ENCODE assay signal across 9 cellular contexts in genomic region chr5:125408582-125409069, GRCh38.
DNase-seq lines count a peak whose midpoint lies in the region; ATAC-seq and TF ChIP-seq lines count a peak whose summit lies in the region.
"Had no signal": no experiment of that assay in that cellular context is flagged by ENCODE, and none has a peak within 500 bp of the region (broad histone marks: within the 10 kb centered on the region; RNA-seq: fewer than 3 reads in every experiment).

No MANE protein-coding gene starts in this region.

- no peak overlapping the region for H3K9ac ChIP-seq in BLaER1 treated with 17β-estradiol and CSF1 and Interleukin-3, amounts not matched to agents 10 nM and 100 nM

- peaks cover 5 to 26% (median 12%) of the 10 kb centered on the region in 11 experiments; a peak in 17 of 22 replicates for H3K9me3 ChIP-seq in BLaER1 treated with 17β-estradiol and CSF1 and Interleukin-3, amounts not matched to agents 10 nM and 100 nM (replicated peaks in 1 of 11)

- H3K27ac ChIP-seq in BLaER1 treated with 17β-estradiol and CSF1 and Interleukin-3, amounts not matched to agents 10 nM and 100 nM = no peak overlapping the region
- H3K27ac ChIP-seq in VCaP = peak overlapping the region; percentile 79

- H3K4me3 Mint-ChIP-seq in activated T-helper 17 cell treated with anti-CD3 and anti-CD28 coated beads, Interleukin-2, amount 50 U/mL, for 72 hours = no peak overlapping the region
- H3K4me3 Mint-ChIP-seq: IgD-negative memory B cell had no signal

- no peaks in the 10 kb centered on the region for H3K36me3 ChIP-seq in BLaER1 treated with 17β-estradiol and CSF1 and Interleukin-3, amounts not matched to agents 10 nM and 100 nM

- H3K27ac Mint-ChIP-seq in activated T-helper 17 cell treated with anti-CD3 and anti-CD28 coated beads, Interleukin-2, amount 50 U/mL, for 72 hours = no peak overlapping the region
- H3K27ac Mint-ChIP-seq: IgD-negative memory B cell had no signal

- no peaks in the 10 kb centered on the region for H3K27me3 ChIP-seq in BLaER1 treated with 17β-estradiol and CSF1 and Interleukin-3, amounts not matched to agents 10 nM and 100 nM

- H3K4me3 ChIP-seq in BLaER1 treated with 17β-estradiol and CSF1 and Interleukin-3, amounts not matched to agents 10 nM and 100 nM = no peak overlapping the region

- peak; percentile 37 for ATAC-seq in GM19043 (IDR thresholded peaks at IDR 0.05; ENCODE audit: low read depth, unreplicated experiment)
- peak; percentile 60 for ATAC-seq in HG03354 (IDR thresholded peaks at IDR 0.05; ENCODE audit: poor library complexity, severe bottlenecking, unreplicated experiment)
- ATAC-seq in left colon = peak; percentile 61
- no peak for ATAC-seq in activated T-helper 17 cell treated with anti-CD3 and anti-CD28 coated beads, Interleukin-2, amount 50 U/mL, for 72 hours (replicated peaks)

- intact Hi-C loops in left colon (cut with DNase I, micrococcal nuclease) = no loop called here

- H3K4me1 ChIP-seq in BLaER1 treated with 17β-estradiol and CSF1 and Interleukin-3, amounts not matched to agents 10 nM and 100 nM = peaks cover 24 to 37% (median 33%) of the 10 kb centered on the region in 10 experiments

- no peaks in the 10 kb centered on the region for H3K27me3 Mint-ChIP-seq in activated T-helper 17 cell treated with anti-CD3 and anti-CD28 coated beads, Interleukin-2, amount 50 U/mL, for 72 hours

- H4K20me1 ChIP-seq in BLaER1 treated with 17β-estradiol and CSF1 and Interleukin-3, amounts not matched to agents 10 nM and 100 nM = no peaks in the 10 kb centered on the region

- H3K9me3 Mint-ChIP-seq in activated T-helper 17 cell treated with anti-CD3 and anti-CD28 coated beads, Interleukin-2, amount 50 U/mL, for 72 hours = peaks cover 8% of the 10 kb centered on the region

- H3K36me3 Mint-ChIP-seq in activated T-helper 17 cell treated with anti-CD3 and anti-CD28 coated beads, Interleukin-2, amount 50 U/mL, for 72 hours (ENCODE audit: low read depth) = no peaks in the 10 kb centered on the region

- peak overlapping the region in 9 of 11 experiments; percentile 3 to 67 (median 17); a peak in 14 of 22 replicates for H3K4me2 ChIP-seq in BLaER1 treated with 17β-estradiol and CSF1 and Interleukin-3, amounts not matched to agents 10 nM and 100 nM

- no peaks in the 10 kb centered on the region for H3K4me1 Mint-ChIP-seq in activated T-helper 17 cell treated with anti-CD3 and anti-CD28 coated beads, Interleukin-2, amount 50 U/mL, for 72 hours

- peak; percentile 13 to 47 for DNase-seq in left colon
- no peak for DNase-seq in NCI-H128 (lab: John Stamatoyannopoulos, UW; ENCODE audit: unreplicated experiment)
- DNase-seq in NCI-H82 treated with DMSO at 0.1 percent for 48 hours (lab: John Stamatoyannopoulos, UW; ENCODE audit: unreplicated experiment) = no peak

- TF ChIP-seq CTCF in VCaP (conservative IDR thresholded peaks at IDR 0.05) = no peak

Comparison
In these comparisons a context has a peak if more than half of its experiments do, and no peak if none do; other contexts are left out.
1. DNase-seq: peak in left colon (2 of 2); none in NCI-H128 (single experiment) and NCI-H82 treated with DMSO at 0.1 percent for 48 hours (single experiment).